ENCODE assay signal across 12 cellular contexts in the genomic region with DNA sequence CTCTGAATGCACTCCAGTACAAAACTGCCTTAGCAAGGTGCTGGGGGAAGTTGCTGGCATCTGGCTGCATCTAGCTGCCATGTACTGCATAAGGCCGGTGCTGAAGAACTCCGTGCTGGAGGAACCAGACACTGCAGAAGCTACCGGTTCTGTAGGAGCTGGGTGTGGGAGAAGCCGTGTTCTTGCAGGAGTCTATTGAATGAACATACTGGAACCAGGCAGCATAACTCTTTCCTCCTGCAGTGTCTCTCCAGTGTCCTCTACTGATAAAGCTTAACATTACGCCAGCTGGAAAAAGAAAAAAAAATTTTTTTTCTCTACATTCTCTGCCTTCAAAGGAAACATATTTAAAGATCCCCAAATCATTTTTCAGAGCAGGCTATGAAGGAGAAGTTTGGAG. TPM values are rescaled to one million over a fixed set of nuclear protein-coding genes. Genes with fewer than 3 reads are reported as not detected.
A peak's percentile ranks its signal among the peaks of the same experiment; 100 is the strongest.
DNase-seq lines count a peak whose midpoint lies in the region; ATAC-seq, FAIRE-seq and TF ChIP-seq lines count a peak whose summit lies in the region.
"Had no signal": no experiment of that assay in that cellular context is flagged by ENCODE, and none has a peak within 500 bp of the region (broad histone marks: within the 10 kb centered on the region; RNA-seq: fewer than 3 reads in every experiment).

No MANE protein-coding gene starts in this region.

- H4K20me1 ChIP-seq in OCI-LY3 (ENCODE audit: insufficient read depth, low read length), result no peaks in the 10 kb centered on the region

- H3K27ac ChIP-seq in OCI-LY3 (ENCODE audit: low read length) (no peak overlapping the region), small intestine (ENCODE audit: low read depth in 1 of 2, low read length in 1 of 2) (no peak overlapping the region)
- H3K27ac ChIP-seq: gastroesophageal sphincter, pancreas had no signal

- FAIRE-seq in small intestine (lab: Jason Lieb, UNC), result no peak
- FAIRE-seq: pancreas had no signal

- TF ChIP-seq CTCF in OCI-LY3 (IDR thresholded peaks at IDR 0.05; ENCODE audit: low read depth, low read length) (peak; percentile 13; the same call in 1 of the 2 replicates), fibroblast of mammary gland (conservative IDR thresholded peaks at IDR 0.05; ENCODE audit: control insufficient read depth, insufficient read depth, low read depth, low read length) (peak; percentile 16)

- DNase-seq in SIG-M5 treated with dmso at 0.1 percent for 504 hours (lab: John Stamatoyannopoulos, UW; ENCODE audit: unreplicated experiment) (peak; percentile 3), SIG-M5 (lab: John Stamatoyannopoulos, UW) (no peak), fibroblast of mammary gland (ENCODE audit: low read depth) (peak; percentile 27), small intestine (peak; percentile 12), NOMO-1 treated with dmso at 0.1 percent for 144 hours (lab: John Stamatoyannopoulos, UW; ENCODE audit: unreplicated experiment) (no peak)
- DNase-seq: activated naive CD8-positive, alpha-beta T cell treated with anti-CD3 and anti-CD28 coated beads for 36 hours; NCI-H1436; pancreas had no signal

- no peaks in the 10 kb centered on the region for H3K27me3 ChIP-seq in OCI-LY3 (ENCODE audit: low read depth, low read length)
- no peaks in the 10 kb centered on the region for H3K27me3 ChIP-seq in small intestine (ENCODE audit: control insufficient read depth in 2 of 2, insufficient read depth in 2 of 2, low read length in 2 of 2)
- H3K27me3 ChIP-seq: gastroesophageal sphincter, pancreas had no signal

- no peak overlapping the region for H3K4me2 ChIP-seq in OCI-LY3 (ENCODE audit: low read length)

- H3K9me3 ChIP-seq in OCI-LY3 (ENCODE audit: insufficient read depth, low read length), result no peaks in the 10 kb centered on the region
- H3K9me3 ChIP-seq in small intestine (ENCODE audit: control insufficient read depth, low read depth), result no peaks in the 10 kb centered on the region
- H3K9me3 ChIP-seq: gastroesophageal sphincter, pancreas had no signal

- H3K4me1 ChIP-seq in OCI-LY3 (ENCODE audit: low read length), result no peaks in the 10 kb centered on the region
- no peaks in the 10 kb centered on the region for H3K4me1 ChIP-seq in small intestine (ENCODE audit: control insufficient read depth in 2 of 2, insufficient read depth in 1 of 2, low read depth in 1 of 2, low read length in 1 of 2)
- H3K4me1 ChIP-seq: pancreas had no signal

- no peaks in the 10 kb centered on the region for H3K79me2 ChIP-seq in OCI-LY3 (ENCODE audit: low read length)

- H3K36me3 ChIP-seq in OCI-LY3 (replicated peaks; ENCODE audit: low read depth, low read length) (peaks cover 19% of the 10 kb centered on the region), small intestine (ENCODE audit: control insufficient read depth in 2 of 2, insufficient read depth in 2 of 2, low read length in 2 of 2) (peaks cover 0 to 13% of the 10 kb centered on the region in 2 donors)
- H3K36me3 ChIP-seq: pancreas had no signal

- H3K4me3 ChIP-seq in OCI-LY3 (ENCODE audit: low read length) (no peak overlapping the region), fibroblast of mammary gland (ENCODE audit: control insufficient read depth, low read depth, low read length) (no peak overlapping the region), small intestine (ENCODE audit: low read depth in 1 of 2, low read length in 2 of 2) (no peak overlapping the region)
- H3K4me3 ChIP-seq: gastroesophageal sphincter, pancreas had no signal

- 75 to 84% (median 83%) methylated on average over 5 of the region's 5 CpGs for WGBS in small intestine, 3 donors

- H3K9ac ChIP-seq in OCI-LY3 (ENCODE audit: low read length), result no peak overlapping the region

- no peak overlapping the region for H2AFZ ChIP-seq in OCI-LY3 (ENCODE audit: low read depth, low read length)

- ATAC-seq in HG03520 (IDR thresholded peaks at IDR 0.05; ENCODE audit: unreplicated experiment) (no peak), GM18907 (IDR thresholded peaks at IDR 0.05; ENCODE audit: unreplicated experiment) (no peak)
- ATAC-seq: gastroesophageal sphincter had no signal

RNA-seq across cellular contexts. Expression of a gene that starts 38.5 kb away (rescaled TPM):
- polyA plus RNA-seq in small intestine, result 10 to 100 TPM; 15.3 to 54.3 (median 21.3) TPM

Comparison
In these comparisons a context has a peak if more than half of its experiments do, and no peak if none do; other contexts are left out.
1. DNase-seq: peak in SIG-M5 treated with dmso at 0.1 percent for 504 hours (single experiment), fibroblast of mammary gland (single experiment) and small intestine (single experiment); none in SIG-M5 (single experiment) and NOMO-1 treated with dmso at 0.1 percent for 144 hours (single experiment).